ENCODE assay signal across 8 cellular contexts in the genomic region with DNA sequence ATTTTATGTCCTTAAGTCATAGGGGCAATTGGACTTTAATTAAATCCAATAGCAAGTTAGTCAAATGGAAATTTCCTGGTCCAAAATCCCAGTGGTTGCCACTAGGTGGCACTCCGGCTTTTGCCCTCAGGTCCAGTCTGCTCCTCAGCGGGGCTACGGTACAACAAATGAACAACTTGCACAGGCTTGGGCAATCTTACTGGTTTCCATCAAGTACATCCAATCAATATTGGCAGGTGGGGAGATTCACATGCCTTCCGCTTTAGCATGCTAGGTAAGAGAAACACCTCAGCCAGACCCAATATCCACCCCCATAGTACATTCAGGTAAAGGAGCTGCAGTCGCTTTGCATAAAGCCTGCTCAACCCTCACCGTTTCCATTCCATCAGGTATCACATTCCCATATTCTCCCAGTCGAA. TPM values are rescaled to one million over a fixed set of nuclear protein-coding genes. Genes with fewer than 3 reads are reported as not detected.
DNase-seq lines count a peak whose midpoint lies in the region; ATAC-seq and TF ChIP-seq lines count a peak whose summit lies in the region.

No MANE protein-coding gene starts in this region.

- H3K27ac ChIP-seq in coronary artery, result no peak overlapping the region
- H3K27ac ChIP-seq in lower lobe of right lung, result no peak overlapping the region

- no peaks in the 10 kb centered on the region for H3K27me3 ChIP-seq in lower lobe of right lung (ENCODE audit: low read depth)

- intact Hi-C loops in lower lobe of right lung (cut with DNase I), result no loop called here

- ATAC-seq in GM21786 (IDR thresholded peaks at IDR 0.05; ENCODE audit: unreplicated experiment) (peak; percentile 50), lower lobe of right lung (peak; percentile 60 to 76), GM21360 (IDR thresholded peaks at IDR 0.05; ENCODE audit: unreplicated experiment) (no peak)

- peaks cover 6% of the 10 kb centered on the region for H3K36me3 ChIP-seq in lower lobe of right lung

- H3K4me3 ChIP-seq in coronary artery (no peak overlapping the region), lower lobe of right lung (no peak overlapping the region)

- peak; percentile 50 for DNase-seq in AG09319 (ENCODE audit: extremely low read depth, low read depth)
- peak; percentile 60 for DNase-seq in NCI-H526 treated with DMSO at 0.1 percent for 48 hours (lab: John Stamatoyannopoulos, UW)
- DNase-seq in activated CD4-positive, alpha-beta T cell treated with anti-CD3 and anti-CD28 coated beads for 48 hours, result peak; percentile 83
- no peak for DNase-seq in coronary artery (ENCODE audit: low spot score)
- DNase-seq in lower lobe of right lung, result peak; percentile 77
- DNase-seq in stimulated activated CD4-positive, alpha-beta T cell treated with anti-CD3 and anti-CD28 coated beads, TNF-alpha, amount 100 ng/mL, for 48 hours (ENCODE audit: low read depth in 3 of 3), result peak; percentile 54 to 62 (median 56)

- TF ChIP-seq CTCF in AG09319 (IDR thresholded peaks at IDR 0.05; ENCODE audit: low read depth, low read length) (peak; percentile 86), coronary artery (IDR thresholded peaks at IDR 0.05) (peak; percentile 57), lower lobe of right lung (IDR thresholded peaks at IDR 0.05) (peak; percentile 87)

- H3K4me1 ChIP-seq in lower lobe of right lung, result peaks cover 2% of the 10 kb centered on the region

- H3K9me3 ChIP-seq in lower lobe of right lung, result no peaks in the 10 kb centered on the region

RNA-seq across cellular contexts. Expression of a gene that starts 6.3 kb away (rescaled TPM):
- total RNA-seq in lower lobe of right lung, result 10.8 TPM

RNA-seq across cellular contexts. Expression of a gene that starts 14.4 kb away (rescaled TPM):
- total RNA-seq in lower lobe of right lung, result 101 TPM

RNA-seq across cellular contexts. Expression of a gene that starts 14.4 kb away (rescaled TPM):
- total RNA-seq in lower lobe of right lung, result 41.6 TPM

RNA-seq across cellular contexts. Expression of a gene that starts 33.5 kb away (rescaled TPM):
- total RNA-seq in lower lobe of right lung, result 108 TPM

RNA-seq across cellular contexts. Expression of a gene that starts 39.8 kb away (rescaled TPM):
- 16.2 TPM for total RNA-seq in lower lobe of right lung
